8 cellular contexts compared by ENCODE assay signal in genomic region chr12:95473440-95473946, GRCh38. TPM values are rescaled to one million over a fixed set of nuclear protein-coding genes. Genes with fewer than 3 reads are reported as not detected.
A peak's percentile ranks its signal among the peaks of the same experiment; 100 is the strongest.
DNase-seq lines count a peak whose midpoint lies in the region; ATAC-seq and TF ChIP-seq lines count a peak whose summit lies in the region.

No MANE protein-coding gene starts in this region.

- intact Hi-C loops in Right ventricle myocardium inferior (cut with DNase I) (loop anchor here (5.0 to 10.0 kb wide), 3 partner anchors 51 to 119 kb away; no protein-coding TSS in a partner anchor), cardiac septum (cut with DNase I) (loop anchor here (5.0 kb wide), 2 partner anchors 136 to 256 kb away; partner anchors contain the start of genes FGD6 and VEZT), tibial artery (cut with DNase I; ENCODE audit: low total_unique reads) (loop anchor here (5.0 to 10.0 kb wide), 4 partner anchors 89 to 399 kb away; partner anchors contain the start of gene NR2C1)

- H3K4me1 ChIP-seq in muscle layer of colon (ENCODE audit: insufficient read depth, low read length) = peaks cover 27% of the 10 kb centered on the region
- H3K4me1 ChIP-seq in tibial artery = peaks cover 0 to 39% (median 23%) of the 10 kb centered on the region in 4 donors

- H3K27ac ChIP-seq in muscle layer of colon (ENCODE audit: low read depth, low read length) (peak overlapping the region; percentile 86), tibial artery (peak overlapping the region; percentile 97 to 98)

- H3K36me3 ChIP-seq in muscle layer of colon (ENCODE audit: insufficient read depth, low read length) (peaks cover 15% of the 10 kb centered on the region), tibial artery (peaks cover 9 to 19% (median 12%) of the 10 kb centered on the region in 3 donors)

- no peaks in the 10 kb centered on the region for H3K9me3 ChIP-seq in muscle layer of colon (ENCODE audit: low read length)
- H3K9me3 ChIP-seq in tibial artery = no peaks in the 10 kb centered on the region

- ATAC-seq in Right ventricle myocardium inferior = peak; percentile 72
- ATAC-seq in HG02678 (IDR thresholded peaks at IDR 0.05; ENCODE audit: unreplicated experiment) = peak; percentile 33

- no peak for DNase-seq in Right ventricle myocardium inferior (ENCODE audit: missing footprints)
- DNase-seq in cardiac septum (ENCODE audit: low spot score) = no peak
- peak; percentile 34 for DNase-seq in NCI-H1694 treated with DMSO at 0.1 percent for 48 hours (lab: John Stamatoyannopoulos, UW)
- peak; percentile 29 to 45 for DNase-seq in activated CD4-positive, alpha-beta T cell treated with anti-CD3 and anti-CD28 coated beads, Interleukin-2, amount 50 U/mL, for 48 hours
- DNase-seq in erythroblast (lab: John Stamatoyannopoulos, UW) = peak; percentile 64 to 71
- DNase-seq in tibial artery = peak; percentile 51 to 66

- H3K9ac ChIP-seq in muscle layer of colon (ENCODE audit: low read length) = peak overlapping the region; percentile 99

- TF ChIP-seq CTCF in tibial artery (IDR thresholded peaks at IDR 0.05) = no peak

- no peak for TF ChIP-seq POLR2A in erythroblast (IDR thresholded peaks at IDR 0.05; ENCODE audit: low read length)

- H3K27me3 ChIP-seq in muscle layer of colon (ENCODE audit: control insufficient read depth in 1 of 2, insufficient read depth in 2 of 2, low read length in 2 of 2) = no peaks in the 10 kb centered on the region
- H3K27me3 ChIP-seq in tibial artery = no peaks in the 10 kb centered on the region

- H3K4me3 ChIP-seq in muscle layer of colon (ENCODE audit: low read depth in 1 of 2, low read length in 2 of 2) = peak overlapping the region; percentile 18 to 100
- H3K4me3 ChIP-seq in tibial artery = peak overlapping the region; percentile 90 to 99

RNA-seq across cellular contexts. Expression of gene METAP2, which starts 0.5 kb away (rescaled TPM):
- total RNA-seq in Right ventricle myocardium inferior (53.2 TPM), cardiac septum (63.5 TPM)

Comparison
In these comparisons a context has a peak if more than half of its experiments do, and no peak if none do; other contexts are left out.
1. DNase-seq: peak in NCI-H1694 treated with DMSO at 0.1 percent for 48 hours (single experiment), activated CD4-positive, alpha-beta T cell treated with anti-CD3 and anti-CD28 coated beads, Interleukin-2, amount 50 U/mL, for 48 hours (2 of 2), erythroblast (2 of 2) and tibial artery (2 of 2); none in Right ventricle myocardium inferior (single experiment) and cardiac septum (single experiment).